In genomic region chr2:156319811-156320490, GRCh38 we compare ENCODE assay signal across 9 cellular contexts. TPM values are rescaled to one million over a fixed set of nuclear protein-coding genes. Genes with fewer than 3 reads are reported as not detected.
DNase-seq lines count a peak whose midpoint lies in the region; ATAC-seq and TF ChIP-seq lines count a peak whose summit lies in the region.
"Had no signal": no experiment of that assay in that cellular context is flagged by ENCODE, and none has a peak within 500 bp of the region (broad histone marks: within the 10 kb centered on the region; RNA-seq: fewer than 3 reads in every experiment).

No MANE protein-coding gene starts in this region.

- peaks cover 4 to 37% (median 27%) of the 10 kb centered on the region in 4 donors for H3K4me1 Mint-ChIP-seq in CD4-positive, CD25-positive, alpha-beta regulatory T cell

- peaks cover 0 to 10% (median 0%) of the 10 kb centered on the region in 7 donors for H3K9me3 Mint-ChIP-seq in CD4-positive, CD25-positive, alpha-beta regulatory T cell

- peaks cover 47% of the 10 kb centered on the region for H3K27me3 ChIP-seq in CD4-positive, CD25-positive, alpha-beta regulatory T cell (ENCODE audit: control insufficient read depth, insufficient read depth, low read length)
- H3K27me3 ChIP-seq in ovary: no peaks in the 10 kb centered on the region

- H3K27ac Mint-ChIP-seq in CD4-positive, CD25-positive, alpha-beta regulatory T cell: no peak overlapping the region

- H3K36me3 ChIP-seq in CD4-positive, CD25-positive, alpha-beta regulatory T cell (ENCODE audit: control insufficient read depth, insufficient read depth, low read length): no peaks in the 10 kb centered on the region
- H3K36me3 ChIP-seq in ovary: no peaks in the 10 kb centered on the region

- H3K4me3 ChIP-seq in CD4-positive, CD25-positive, alpha-beta regulatory T cell (ENCODE audit: low read depth, low read length): no peak overlapping the region
- H3K4me3 ChIP-seq in WI38 (ENCODE audit: low read depth, low read length): peak overlapping the region; percentile 63
- H3K4me3 ChIP-seq in ovary: peak overlapping the region; percentile 22
- H3K4me3 ChIP-seq: SK-N-MC had no signal

- H3K36me3 Mint-ChIP-seq in CD4-positive, CD25-positive, alpha-beta regulatory T cell: no peaks in the 10 kb centered on the region

- TF ChIP-seq CTCF in WI38 (IDR thresholded peaks at IDR 0.05; ENCODE audit: low read depth, low read length) (no peak), ovary (IDR thresholded peaks at IDR 0.05) (peak in 1 of 3 donors; percentile 6)

- peak in 1 of 2 donors; percentile 25 for ATAC-seq in CD4-positive, CD25-positive, alpha-beta regulatory T cell (ENCODE audit: low read depth in 2 of 2)
- ATAC-seq in Right ventricle myocardium superior (ENCODE audit: poor library complexity): peak; percentile 88
- ATAC-seq in HG02973 (IDR thresholded peaks at IDR 0.05; ENCODE audit: unreplicated experiment): no peak

- no peak for TF ChIP-seq EP300 in ovary (IDR thresholded peaks at IDR 0.05)

- peaks cover 86% of the 10 kb centered on the region for H3K27me3 Mint-ChIP-seq in CD4-positive, CD25-positive, alpha-beta regulatory T cell

- WGBS in ovary, 3 donors: 3 to 14% (median 10%) methylated on average over 35 to 47 of the region's 47 CpGs

- no peaks in the 10 kb centered on the region for H3K9me3 ChIP-seq in CD4-positive, CD25-positive, alpha-beta regulatory T cell (ENCODE audit: control insufficient read depth in 2 of 2, low read length in 2 of 2)
- no peaks in the 10 kb centered on the region for H3K9me3 ChIP-seq in ovary

- H3K4me3 Mint-ChIP-seq in CD4-positive, CD25-positive, alpha-beta regulatory T cell: peak overlapping the region in 3 of 4 donors; percentile 35 to 58 (median 55)

- H3K27ac ChIP-seq in CD4-positive, CD25-positive, alpha-beta regulatory T cell (ENCODE audit: insufficient read depth, low read length, poor library complexity, severe bottlenecking): no peak overlapping the region
- peak overlapping the region in 1 of 2 donors; percentile 12 for H3K27ac ChIP-seq in ovary
- H3K27ac ChIP-seq: SK-N-MC had no signal

- no peak for TF ChIP-seq POLR2A in ovary (IDR thresholded peaks at IDR 0.05)

- intact Hi-C loops in Right ventricle myocardium superior (cut with DNase I) (no loop called here), ovary (cut with DNase I) (no loop called here)

- peaks cover 32% of the 10 kb centered on the region for H3K4me1 ChIP-seq in CD4-positive, CD25-positive, alpha-beta regulatory T cell (ENCODE audit: control insufficient read depth, insufficient read depth, low read length, poor library complexity, severe bottlenecking)
- H3K4me1 ChIP-seq in ovary (ENCODE audit: insufficient read depth): peaks cover 5% of the 10 kb centered on the region

- DNase-seq in CD4-positive, CD25-positive, alpha-beta regulatory T cell: peak in 1 of 3 donors; percentile 21
- DNase-seq in Right ventricle myocardium superior (peak; percentile 72), ovary (peak in 4 of 5 donors; percentile 43 to 51 (median 46)), epidermal melanocyte (ENCODE audit: insufficient read length, low spot score) (no peak), NCI-H187 treated with DMSO at 0.1 percent for 48 hours (lab: John Stamatoyannopoulos, UW) (no peak), NCI-H128 (lab: John Stamatoyannopoulos, UW; ENCODE audit: unreplicated experiment) (no peak)

RNA-seq across cellular contexts. Expression of gene NR4A2, which starts 12.6 kb away (rescaled TPM):
- 398 TPM for total RNA-seq in CD4-positive, CD25-positive, alpha-beta regulatory T cell
- polyA plus RNA-seq in CD4-positive, CD25-positive, alpha-beta regulatory T cell: 10 to 100 TPM; 11.4 to 22.6 (median 13.4) TPM
- total RNA-seq in Right ventricle myocardium superior: 1.5 TPM
- 100 to 1,000 TPM in 2 of 7 donors, 10 to 100 TPM in 5; 12.2 to 259 (median 45.9) TPM for total RNA-seq in ovary
- 1 to 10 TPM; 4.4 to 8.0 TPM for polyA plus RNA-seq in ovary

Comparison
In these comparisons a context has a peak if more than half of its experiments do, and no peak if none do; other contexts are left out.
1. DNase-seq: peak in Right ventricle myocardium superior (single experiment) and ovary (4 of 5); none in epidermal melanocyte (single experiment), NCI-H187 treated with DMSO at 0.1 percent for 48 hours (single experiment) and NCI-H128 (single experiment).